ENCODE assay signal across 8 cellular contexts in the genomic region with DNA sequence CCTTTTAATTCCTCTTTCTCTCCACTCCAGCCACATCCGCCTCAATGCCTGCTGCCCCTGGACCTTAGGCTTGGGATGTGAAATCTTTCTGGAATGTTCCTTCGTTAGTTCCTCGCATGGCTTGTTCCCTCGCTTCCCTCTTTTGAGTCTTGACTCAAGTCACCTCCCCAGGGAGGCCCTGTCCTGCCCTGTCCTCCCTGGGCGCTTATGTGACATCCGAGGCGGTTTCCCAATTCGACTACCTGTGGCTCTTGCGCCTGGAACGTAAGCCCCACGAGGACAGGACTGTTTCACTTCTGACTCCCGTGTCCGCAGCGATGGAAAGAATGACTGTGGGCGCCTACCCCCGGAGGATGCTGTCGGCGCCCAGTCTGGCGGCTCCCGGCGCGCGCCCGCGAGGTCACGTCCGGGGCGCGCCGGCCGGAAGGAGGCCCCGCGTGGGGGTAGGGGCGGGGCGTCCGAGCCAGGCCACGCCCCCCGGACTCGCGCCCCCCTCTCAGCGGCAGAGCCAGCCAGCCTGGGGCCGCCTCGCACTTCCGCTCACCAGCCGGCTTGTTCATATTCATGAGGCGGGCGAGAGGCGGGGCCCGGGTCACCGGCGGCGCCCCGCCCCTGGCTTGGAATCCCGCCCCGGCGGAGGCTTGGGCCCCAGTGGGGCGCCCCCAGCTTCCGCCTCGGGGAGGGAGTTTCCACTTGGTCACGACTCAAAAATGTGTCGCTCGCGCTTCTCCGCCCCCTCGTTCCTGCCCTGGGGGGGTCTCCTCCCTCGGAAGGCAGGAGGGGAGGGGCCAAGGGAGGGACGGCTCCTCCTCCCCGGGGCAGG. TPM values are rescaled to one million over a fixed set of nuclear protein-coding genes. Genes with fewer than 3 reads are reported as not detected.
DNase-seq lines count a peak whose midpoint lies in the region; ATAC-seq and TF ChIP-seq lines count a peak whose summit lies in the region.

No MANE protein-coding gene starts in this region.

- H3K9me3 ChIP-seq in KOPT-K1 (ENCODE audit: insufficient read depth, low read length, poor library complexity, severe bottlenecking) = no peaks in the 10 kb centered on the region
- H3K9me3 ChIP-seq in osteoblast (ENCODE audit: low read depth, low read length) = no peaks in the 10 kb centered on the region
- H3K9me3 ChIP-seq in thoracic aorta = no peaks in the 10 kb centered on the region

- H3K27ac ChIP-seq in KOPT-K1 (ENCODE audit: low read depth, low read length, poor library complexity, severe bottlenecking) = peak overlapping the region; percentile 95
- H3K27ac ChIP-seq in osteoblast (ENCODE audit: low read depth, low read length) = peak overlapping the region; percentile 91
- H3K27ac ChIP-seq in thoracic aorta = peak overlapping the region; percentile 76 to 80

- peak overlapping the region; percentile 91 for H3K4me3 ChIP-seq in osteoblast (ENCODE audit: insufficient read depth, low read length)
- H3K4me3 ChIP-seq in thoracic aorta = peak overlapping the region; percentile 66

- ATAC-seq in GM21825 (IDR thresholded peaks at IDR 0.05; ENCODE audit: unreplicated experiment) (peak; percentile 85), thoracic aorta (ENCODE audit: insufficient number of reproducible peaks, low FRiP score, low read depth) (peak; percentile 82)

- peak overlapping the region; percentile 93 for H2AFZ ChIP-seq in osteoblast (ENCODE audit: low read length)

- H3K79me2 ChIP-seq in osteoblast (ENCODE audit: insufficient read depth, low read length) = peaks cover 8% of the 10 kb centered on the region

- H3K4me1 ChIP-seq in osteoblast (ENCODE audit: insufficient read depth, low read length) (peaks cover 11% of the 10 kb centered on the region), thoracic aorta (ENCODE audit: control insufficient read depth in 1 of 2, low read depth in 2 of 2) (peaks cover 0 to 8% of the 10 kb centered on the region in 2 donors)

- H3K36me3 ChIP-seq in KOPT-K1 (ENCODE audit: insufficient read depth, low read length) (peaks cover 17% of the 10 kb centered on the region; the same call in 1 of the 2 replicates), osteoblast (ENCODE audit: insufficient read depth, low read length) (no peaks in the 10 kb centered on the region), thoracic aorta (no peaks in the 10 kb centered on the region)

- H3K27me3 ChIP-seq in osteoblast (ENCODE audit: insufficient read depth, low read length) (no peaks in the 10 kb centered on the region), thoracic aorta (replicated peaks; ENCODE audit: insufficient read depth) (no peaks in the 10 kb centered on the region)

- in situ Hi-C loops in SK-MEL-5 (cut with HindIII; ENCODE audit: low pct_unique_long_range_greater_than_20kb, low sequenced_read_pairs) = no loop called here

- peak; percentile 97 for DNase-seq in EL
- peak; percentile 72 for DNase-seq in SK-MEL-5 (ENCODE audit: low read depth, low spot score)
- DNase-seq in activated naive CD4-positive, alpha-beta T cell treated with anti-CD3 and anti-CD28 coated beads, Interleukin-2, amount 10 ng/mL, durations not matched to agents 7 days and 5 days = peak; percentile 97
- peak; percentile 93 for DNase-seq in glutamatergic neuron
- DNase-seq in osteoblast (ENCODE audit: insufficient read length, low spot score, missing footprints) = peak; percentile 100
- DNase-seq in thoracic aorta (ENCODE audit: low spot score) = peak; percentile 77

- H3K36me3 Mint-ChIP-seq in activated naive CD4-positive, alpha-beta T cell treated with anti-CD3 and anti-CD28 coated beads, Interleukin-2, amount 10 ng/mL, durations not matched to agents 7 days and 5 days = peaks cover 16% of the 10 kb centered on the region
- H3K36me3 Mint-ChIP-seq in glutamatergic neuron (ENCODE audit: unreplicated experiment) = no peaks in the 10 kb centered on the region

- H3K27ac Mint-ChIP-seq in activated naive CD4-positive, alpha-beta T cell treated with anti-CD3 and anti-CD28 coated beads, Interleukin-2, amount 10 ng/mL, durations not matched to agents 7 days and 5 days = peak overlapping the region; percentile 95
- H3K27ac Mint-ChIP-seq in glutamatergic neuron (ENCODE audit: unreplicated experiment) = peak overlapping the region; percentile 95

- H3K4me3 Mint-ChIP-seq in activated naive CD4-positive, alpha-beta T cell treated with anti-CD3 and anti-CD28 coated beads, Interleukin-2, amount 10 ng/mL, durations not matched to agents 7 days and 5 days = peak overlapping the region; percentile 91
- peak overlapping the region; percentile 95 for H3K4me3 Mint-ChIP-seq in glutamatergic neuron (ENCODE audit: unreplicated experiment)

- no peaks in the 10 kb centered on the region for H3K9me3 Mint-ChIP-seq in activated naive CD4-positive, alpha-beta T cell treated with anti-CD3 and anti-CD28 coated beads, Interleukin-2, amount 10 ng/mL, durations not matched to agents 7 days and 5 days
- peaks cover 21% of the 10 kb centered on the region for H3K9me3 Mint-ChIP-seq in glutamatergic neuron (ENCODE audit: unreplicated experiment)

- CTCF ChIA-PET in activated naive CD4-positive, alpha-beta T cell treated with anti-CD3 and anti-CD28 coated beads, Interleukin-2, amount 10 ng/mL, durations not matched to agents 7 days and 5 days (lab: Charles Lee) = interaction anchor here (0.7 to 5.7 kb wide), 4 partner anchors 19 to 54 kb away, joined by 4 to 49 read pairs (median 10); no protein-coding TSS in a partner anchor

- peaks cover 28% of the 10 kb centered on the region for H3K27me3 Mint-ChIP-seq in activated naive CD4-positive, alpha-beta T cell treated with anti-CD3 and anti-CD28 coated beads, Interleukin-2, amount 10 ng/mL, durations not matched to agents 7 days and 5 days
- peaks cover 15% of the 10 kb centered on the region for H3K27me3 Mint-ChIP-seq in glutamatergic neuron (ENCODE audit: unreplicated experiment)

- H3K4me1 Mint-ChIP-seq in activated naive CD4-positive, alpha-beta T cell treated with anti-CD3 and anti-CD28 coated beads, Interleukin-2, amount 10 ng/mL, durations not matched to agents 7 days and 5 days = peaks cover 38% of the 10 kb centered on the region
- H3K4me1 Mint-ChIP-seq in glutamatergic neuron (ENCODE audit: low read depth, unreplicated experiment) = peaks cover 31% of the 10 kb centered on the region

- H3K4me2 ChIP-seq in osteoblast (ENCODE audit: insufficient read depth, low read length) = peak overlapping the region; percentile 92

- no peak for TF ChIP-seq CTCF in glutamatergic neuron (IDR thresholded peaks at IDR 0.05; ENCODE audit: partially characterized antibody, unreplicated experiment)
- TF ChIP-seq CTCF in osteoblast (IDR thresholded peaks at IDR 0.05; ENCODE audit: extremely low read depth, low read depth, low read length) = no peak
- no peak for TF ChIP-seq CTCF in thoracic aorta (IDR thresholded peaks at IDR 0.05)

- no peaks in the 10 kb centered on the region for H4K20me1 ChIP-seq in osteoblast (ENCODE audit: insufficient read depth, low read length)

RNA-seq across cellular contexts. Expression of gene GLIS2, which starts 8.4 kb away (rescaled TPM):
- 0.18 TPM in 1 of 2 replicates, not detected in the other for total RNA-seq in SK-MEL-5 (2014; rRNA removed; shearing (Covaris generic))
- polyA plus RNA-seq in SK-MEL-5 (2015; cell fraction: cytosol; rRNA removed) = 2.4 and 2.8 TPM in 2 replicates
- polyA plus RNA-seq in SK-MEL-5 (2015; cell fraction: nucleus; rRNA removed) = 0.53 and 1.2 TPM in 2 replicates
- total RNA-seq in glutamatergic neuron (ENCODE audit: unreplicated experiment) (16.5 TPM), osteoblast (5.0 and 5.4 TPM in 2 replicates), thoracic aorta (10 to 100 TPM; 19.5 to 32.9 TPM)

RNA-seq across cellular contexts. Expression of gene TFAP4, which starts 34.6 kb away (rescaled TPM):
- total RNA-seq in SK-MEL-5 (2014; rRNA removed; shearing (Covaris generic)) = 14.8 and 20.5 TPM in 2 replicates
- 17.7 and 19.2 TPM in 2 replicates for polyA plus RNA-seq in SK-MEL-5 (2015; cell fraction: cytosol; rRNA removed)
- 26.3 and 36.2 TPM in 2 replicates for polyA plus RNA-seq in SK-MEL-5 (2015; cell fraction: nucleus; rRNA removed)
- total RNA-seq in glutamatergic neuron (ENCODE audit: unreplicated experiment) (13.0 TPM), osteoblast (6.5 and 9.1 TPM in 2 replicates), thoracic aorta (1 to 10 TPM; 3.5 to 7.6 TPM)

RNA-seq across cellular contexts. Expression of gene PAM16, which starts 43.7 kb away (rescaled TPM):
- total RNA-seq in SK-MEL-5 (2014; rRNA removed; shearing (Covaris generic)) = 49.8 and 57.1 TPM in 2 replicates
- 72.0 and 86.5 TPM in 2 replicates for polyA plus RNA-seq in SK-MEL-5 (2015; cell fraction: cytosol; rRNA removed)
- 15.1 and 26.4 TPM in 2 replicates for polyA plus RNA-seq in SK-MEL-5 (2015; cell fraction: nucleus; rRNA removed)
- total RNA-seq in glutamatergic neuron (ENCODE audit: unreplicated experiment) (33.1 TPM), osteoblast (17.4 and 18.6 TPM in 2 replicates), thoracic aorta (10 to 100 TPM; 18.4 to 21.1 TPM)

Comparison
In these comparisons a context has a peak if more than half of its experiments do, and no peak if none do; other contexts are left out.
1. Peak in every context shown above with its lines: DNase-seq, ATAC-seq, H3K4me3 ChIP-seq and H3K27ac ChIP-seq.